ENCODE assay signal across 19 cellular contexts in genomic region chr14:57976701-57977100, GRCh38.
"Had no signal": no experiment of that assay in that cellular context is flagged by ENCODE, and none has a peak within 500 bp of the region (broad histone marks: within the 10 kb centered on the region; RNA-seq: fewer than 3 reads in every experiment).

No MANE protein-coding gene starts in this region.

- DNase-seq: colonic mucosa; cortex of kidney; dermis blood vessel endothelial cell; dorsolateral prefrontal cortex; effector CD4-positive, alpha-beta T cell; effector CD8-positive, alpha-beta T cell; effector memory CD4-positive, alpha-beta T cell; effector memory CD8-positive, alpha-beta T cell; endodermal cell; erythroblast; esophagus squamous epithelium; foreskin fibroblast; foreskin keratinocyte; foreskin melanocyte; gastrocnemius medialis; glutamatergic neuron; head of caudate nucleus; heart left ventricle; heart right ventricle had no signal
